In genomic region chr11:17209939-17210245, GRCh38 we compare ENCODE assay signal across 12 cellular contexts. TPM values are rescaled to one million over a fixed set of nuclear protein-coding genes. Genes with fewer than 3 reads are reported as not detected.
DNase-seq lines count a peak whose midpoint lies in the region; ATAC-seq, FAIRE-seq and TF ChIP-seq lines count a peak whose summit lies in the region.
"Had no signal": no experiment of that assay in that cellular context is flagged by ENCODE, and none has a peak within 500 bp of the region (broad histone marks: within the 10 kb centered on the region; RNA-seq: fewer than 3 reads in every experiment).

No MANE protein-coding gene starts in this region.

- no peak overlapping the region for H3K4ac ChIP-seq in H1 (replicated peaks; ENCODE audit: insufficient read length, low read depth, low read length)

- POLR2A ChIA-PET in H1 (lab: Charles Lee; ENCODE audit: partially characterized antibody), result interaction anchor here (0.6 to 2.0 kb wide), 4 partner anchors 11 to 151 kb away, joined by 3 to 6 read pairs (median 4); partner anchors contain the start of gene RPS13

- H4K5ac ChIP-seq in H1 (ENCODE audit: insufficient read length, low read depth, low read length), result no peak overlapping the region

- no peak overlapping the region for H2BK120ac ChIP-seq in H1 (replicated peaks; ENCODE audit: low read depth, low read length)

- H3K4me1 ChIP-seq in OCI-LY1 (ENCODE audit: insufficient read depth, low read length, severe bottlenecking) (peaks cover 28% of the 10 kb centered on the region), H1 (replicated peaks in 1 of 4; ENCODE audit: control insufficient read depth in 3 of 4, insufficient read depth in 4 of 4, low read length in 3 of 4) (no peaks in the 10 kb centered on the region; a peak in 2 of 7 replicates), osteoblast (ENCODE audit: insufficient read depth, low read length) (peaks cover 23% of the 10 kb centered on the region), aorta (ENCODE audit: control insufficient read depth in 1 of 2, insufficient read depth in 2 of 2, low read length in 2 of 2) (no peaks in the 10 kb centered on the region)

- no peaks in the 10 kb centered on the region for H4K20me1 ChIP-seq in OCI-LY1 (ENCODE audit: insufficient read depth, low read length)
- H4K20me1 ChIP-seq in H1 (replicated peaks in 1 of 2; ENCODE audit: control insufficient read depth in 1 of 2, insufficient read depth in 2 of 2, low read length in 2 of 2), result peaks cover 0 to 3% of the 10 kb centered on the region in 2 experiments
- H4K20me1 ChIP-seq in osteoblast (ENCODE audit: insufficient read depth, low read length), result peaks cover 12% of the 10 kb centered on the region

- DNase-seq in H1 (ENCODE audit: low read depth in 1 of 2, low spot score in 2 of 2) (no peak), osteoblast (ENCODE audit: insufficient read length, low spot score, missing footprints) (no peak), NCI-H82 (lab: John Stamatoyannopoulos, UW) (no peak), aorta (no peak)
- no peak for DNase-seq in stimulated activated CD4-positive, alpha-beta T cell treated with anti-CD3 and anti-CD28 coated beads, Interleukin-4, amount 100 ng/mL, for 1 hour
- DNase-seq: activated CD4-positive, alpha-beta T cell treated with anti-CD3 and anti-CD28 coated beads for 48 hours; NCI-H1436; tibial artery had no signal

- H2AK5ac ChIP-seq in H1 (ENCODE audit: low read depth, low read length), result no peak overlapping the region

- peaks cover 10% of the 10 kb centered on the region for H3K23me2 ChIP-seq in H1 (ENCODE audit: low read depth, low read length)

- no peak overlapping the region for H2BK5ac ChIP-seq in H1 (ENCODE audit: low read depth, low read length)

- no peak overlapping the region for H3K4me3 ChIP-seq in OCI-LY1 (ENCODE audit: low read depth, low read length, poor library complexity, severe bottlenecking)
- 0 out of 8 replicates have a peak overlapping the region, but pooled peaks of 1 of the 4 experiments have one; percentile 76 for H3K4me3 ChIP-seq in H1 (ENCODE audit: extremely low read depth in 1 of 4, insufficient read depth in 2 of 4, low read depth in 3 of 4, low read length in 4 of 4)
- no peak overlapping the region for H3K4me3 ChIP-seq in osteoblast (ENCODE audit: insufficient read depth, low read length)
- no peak overlapping the region for H3K4me3 ChIP-seq in aorta (ENCODE audit: low read length in 2 of 2)
- H3K4me3 ChIP-seq: tibial artery had no signal

- CTCF ChIA-PET in H1 (lab: Charles Lee; ENCODE audit: partially characterized antibody), result interaction anchor here (2.6 kb wide), 1 partner anchor 20 kb away, joined by 10 read pairs; no protein-coding TSS in a partner anchor

- intact Hi-C loops in aorta (cut with DNase I), result loop anchor here (5.0 to 10.0 kb wide), 5 partner anchors 48 to 145 kb away; partner anchors contain the start of genes NUCB2 (in 2 of the 2), NCR3LG1 (in 1 of the 2) and RPS13 (in 1 of the 2)

- no peak overlapping the region for H4K91ac ChIP-seq in H1 (replicated peaks; ENCODE audit: insufficient read length, low read length)

- H3K27ac ChIP-seq in C4-2B (peak overlapping the region; percentile 75), OCI-LY1 (ENCODE audit: low read depth, low read length, poor library complexity, severe bottlenecking) (no peak overlapping the region), H1 (ENCODE audit: low read depth, low read length) (no peak overlapping the region), osteoblast (ENCODE audit: low read depth, low read length) (peak overlapping the region; percentile 60), aorta (ENCODE audit: low read depth in 1 of 2, low read length in 2 of 2) (no peak overlapping the region)
- H3K27ac ChIP-seq: tibial artery had no signal

- ATAC-seq in GM21526 (IDR thresholded peaks at IDR 0.05; ENCODE audit: low FRiP score, unreplicated experiment) (no peak), aorta (ENCODE audit: low FRiP score) (no peak)

- H3K9me3 ChIP-seq in OCI-LY1 (ENCODE audit: low read length) (peaks cover 7% of the 10 kb centered on the region), H1 (ENCODE audit: insufficient read depth in 2 of 2, low read depth in 1 of 2, low read length in 1 of 2) (peaks cover 5 to 6% of the 10 kb centered on the region in 2 experiments; a peak in 2 of 4 replicates), osteoblast (ENCODE audit: low read depth, low read length) (no peaks in the 10 kb centered on the region), aorta (ENCODE audit: control insufficient read depth, low read length) (no peaks in the 10 kb centered on the region)
- H3K9me3 ChIP-seq: tibial artery had no signal

- H3K27me3 ChIP-seq in OCI-LY1 (ENCODE audit: insufficient read depth, low read length), result no peaks in the 10 kb centered on the region
- no peaks in the 10 kb centered on the region for H3K27me3 ChIP-seq in H1 (replicated peaks in 1 of 4; ENCODE audit: control insufficient read depth in 3 of 4, extremely low read depth in 1 of 4, insufficient read depth in 3 of 4, low read length in 3 of 4)
- H3K27me3 ChIP-seq in osteoblast (ENCODE audit: insufficient read depth, low read length), result no peaks in the 10 kb centered on the region
- no peaks in the 10 kb centered on the region for H3K27me3 ChIP-seq in aorta (ENCODE audit: control insufficient read depth in 1 of 2, insufficient read depth in 2 of 2, low read length in 1 of 2)
- H3K27me3 ChIP-seq: tibial artery had no signal

- no peak for FAIRE-seq in H1 (lab: Jason Lieb, UNC)
- FAIRE-seq: RCC 7860 had no signal

- H2BK15ac ChIP-seq in H1 (ENCODE audit: low read length), result 0 out of 2 replicates have a peak overlapping the region, but pooled peaks have one; percentile 92

- TF ChIP-seq POLR2A in H1 (IDR thresholded peaks at IDR 0.05; ENCODE audit: control extremely low read depth in 1 of 2, low read depth in 2 of 2, low read length in 2 of 2), result no peak

- no peaks in the 10 kb centered on the region for H3F3A ChIP-seq in OCI-LY1 (ENCODE audit: insufficient read depth, low read length)

- H3K36me3 ChIP-seq in OCI-LY1 (ENCODE audit: insufficient read depth, low read length), result peaks cover 13% of the 10 kb centered on the region
- H3K36me3 ChIP-seq in H1 (ENCODE audit: control insufficient read depth in 2 of 4, insufficient read depth in 4 of 4, low read length in 3 of 4), result peaks cover 0 to 5% (median 1%) of the 10 kb centered on the region in 4 experiments; a peak in 4 of 8 replicates
- H3K36me3 ChIP-seq in osteoblast (ENCODE audit: insufficient read depth, low read length), result no peaks in the 10 kb centered on the region
- no peaks in the 10 kb centered on the region for H3K36me3 ChIP-seq in aorta (ENCODE audit: control insufficient read depth in 1 of 2, insufficient read depth in 2 of 2, low read length in 1 of 2)
- H3K36me3 ChIP-seq: tibial artery had no signal

- H3K23ac ChIP-seq in H1 (ENCODE audit: insufficient read length), result no peak overlapping the region

- no peak for TF ChIP-seq RAD21 in H1 (IDR thresholded peaks at IDR 0.05 in 1 of 2, conservative IDR thresholded peaks at IDR 0.05 in 1 of 2; ENCODE audit: low read depth in 2 of 2, low read length in 2 of 2)

- H3K9ac ChIP-seq in OCI-LY1 (ENCODE audit: low read length) (no peak overlapping the region; the same call in 1 of the 2 replicates), H1 (replicated peaks in 1 of 4; ENCODE audit: extremely low read depth in 1 of 4, low read depth in 3 of 4, low read length in 3 of 4) (no peak overlapping the region)

- H3K79me2 ChIP-seq in OCI-LY1 (ENCODE audit: insufficient read depth, low read length) (peaks cover 23% of the 10 kb centered on the region), H1 (ENCODE audit: control insufficient read depth in 1 of 2, insufficient read depth in 2 of 2, low read length in 2 of 2) (peaks cover 19 to 26% of the 10 kb centered on the region in 2 experiments), osteoblast (ENCODE audit: insufficient read depth, low read length) (peaks cover 29% of the 10 kb centered on the region)

- no peak overlapping the region for H2BK12ac ChIP-seq in H1 (ENCODE audit: low read depth, low read length)

- no peak overlapping the region for H3K18ac ChIP-seq in H1 (ENCODE audit: extremely low read depth, low read length)

- H4K8ac ChIP-seq in H1 (ENCODE audit: extremely low read depth, insufficient read depth, low read length), result no peak overlapping the region

- no CpG with 5 or more reads among the region's 1 CpG for WGBS in H1 (ENCODE audit: extremely low coverage in 1 of 2, insufficient coverage in 1 of 2, insufficient read length in 1 of 2, insufficient replicate concordance in 2 of 2, low coverage in 1 of 2, low lambda C conversion rate in 2 of 2, missing lambda C conversion rate in 1 of 2), 2 experiments
- WGBS in aorta, 2 donors, result 92 to 98% methylated on average over 1 of the region's 1 CpG

- H3K14ac ChIP-seq in H1 (ENCODE audit: insufficient read length), result no peak overlapping the region

- H3K56ac ChIP-seq in H1 (replicated peaks; ENCODE audit: insufficient read length, low read depth, low read length), result no peak overlapping the region

- no peaks in the 10 kb centered on the region for H3K9me2 ChIP-seq in OCI-LY1 (ENCODE audit: low read depth, low read length)

- no peak for TF ChIP-seq CTCF in C4-2B (conservative IDR thresholded peaks at IDR 0.05)
- no peak for TF ChIP-seq CTCF in OCI-LY1 (IDR thresholded peaks at IDR 0.05; ENCODE audit: low read length)
- TF ChIP-seq CTCF in H1 (IDR thresholded peaks at IDR 0.05; ENCODE audit: control extremely low read depth in 1 of 3, insufficient read depth in 1 of 3, low read depth in 1 of 3, low read length in 3 of 3), result no peak
- TF ChIP-seq CTCF in osteoblast (IDR thresholded peaks at IDR 0.05; ENCODE audit: extremely low read depth, low read depth, low read length), result no peak

- H3K4me2 ChIP-seq in OCI-LY1 (ENCODE audit: low read length) (peak overlapping the region; percentile 81), H1 (ENCODE audit: insufficient read depth in 1 of 2, low read depth in 2 of 2, low read length in 2 of 2) (no peak overlapping the region; a peak in 1 of 4 replicates), osteoblast (ENCODE audit: insufficient read depth, low read length) (no peak overlapping the region)

- H2BK20ac ChIP-seq in H1 (ENCODE audit: low read length), result no peak overlapping the region

- H2AFZ ChIP-seq in OCI-LY1 (ENCODE audit: low read length) (no peak overlapping the region), H1 (ENCODE audit: low read length) (no peak overlapping the region), osteoblast (ENCODE audit: low read length) (no peak overlapping the region)

- no peaks in the 10 kb centered on the region for H3K79me1 ChIP-seq in H1 (ENCODE audit: low read depth, low read length)

- TF ChIP-seq EP300 in H1 (IDR thresholded peaks at IDR 0.05; ENCODE audit: borderline replicate concordance in 1 of 2, low read depth in 2 of 2, low read length in 2 of 2), result no peak

RNA-seq across cellular contexts. Expression of gene PIK3C2A, which starts 2.1 kb away (rescaled TPM):
- total RNA-seq in H1 (2021; fragmentation: NEBNext Ultra II Directional; extraction: Animal tissue kit (Norgen Biotek cat#: 25700)), result 117 and 127 TPM in 2 replicates
- polyA plus RNA-seq in H1 (2011; rRNA removed) (11.8 and 20.1 TPM in 2 replicates), aorta (10 to 100 TPM; 12.1 to 16.3 TPM)
- 26.5 TPM for polyA plus RNA-seq in H1 (2011; cell fraction: cytosol; rRNA removed)
- 11.5 TPM for polyA plus RNA-seq in H1 (2011; cell fraction: nucleus; rRNA removed)
- polyA plus RNA-seq in H1 (2012, experiment 1 of 2), result 16.7 to 54.4 TPM (median 25.8 TPM) in 4 replicates
- polyA plus RNA-seq in H1 (2012, experiment 2 of 2), result 1.3 TPM
- 46.7 TPM for polyA plus RNA-seq in H1 (2013, experiment 1 of 2)
- 44.0 TPM for polyA plus RNA-seq in H1 (2013, experiment 2 of 2)
- polyA minus RNA-seq in H1 (2011; rRNA and poly(A)+ RNA removed), result 56.4 and 84.7 TPM in 2 replicates
- 36.6 TPM for polyA minus RNA-seq in H1 (2011; cell fraction: cytosol; rRNA and poly(A)+ RNA removed)
- polyA minus RNA-seq in H1 (2011; cell fraction: nucleus; rRNA and poly(A)+ RNA removed), result 89.3 TPM
- total RNA-seq in osteoblast (72.5 and 73.1 TPM in 2 replicates), aorta (100 to 1,000 TPM; 100 to 110 TPM)

Comparison
In these comparisons a context has a peak if more than half of its experiments do, and no peak if none do; other contexts are left out.
1. H3K27ac ChIP-seq: peak in C4-2B (single experiment) and osteoblast (single experiment); none in OCI-LY1 (single experiment), H1 (single experiment) and aorta (0 of 2).